In the genomic region with DNA sequence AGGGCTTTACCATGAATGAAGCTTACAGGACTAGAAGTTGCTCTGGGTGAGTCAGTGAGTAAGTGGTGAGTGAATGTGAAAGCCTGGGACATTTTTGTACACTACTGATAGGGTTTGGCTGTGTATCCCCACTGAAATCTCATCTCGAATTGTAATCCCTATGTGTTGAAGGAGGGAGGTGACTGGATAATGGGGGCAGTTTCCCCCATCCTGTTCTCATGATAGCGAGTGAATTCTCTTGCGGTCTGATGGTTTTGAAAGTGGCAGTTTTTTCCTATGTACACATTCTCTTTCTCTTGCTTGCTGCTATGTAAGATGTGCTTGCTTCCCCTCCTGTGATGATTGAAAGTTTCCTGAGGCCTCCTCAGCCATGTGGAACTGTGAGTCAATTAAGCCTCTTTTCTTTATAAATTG, we compare ENCODE assay signal across 8 cellular contexts. TPM values are rescaled to one million over a fixed set of nuclear protein-coding genes. Genes with fewer than 3 reads are reported as not detected.
DNase-seq lines count a peak whose midpoint lies in the region; ATAC-seq and TF ChIP-seq lines count a peak whose summit lies in the region.
"Not testable (repeated sequence)": the region's sequence is repeated elsewhere in the genome, so short reads cannot be mapped to it uniquely, and the experiment has no call there.

No MANE protein-coding gene starts in this region.

- CTCF ChIA-PET in Caco-2 (lab: Charles Lee) = not testable (repeated sequence)

- not testable (repeated sequence) for H3K4me1 Mint-ChIP-seq in Caco-2 (ENCODE audit: low read depth, unreplicated experiment)

- not testable (repeated sequence) for H3K9me3 Mint-ChIP-seq in Caco-2 (ENCODE audit: unreplicated experiment)

- H3K36me3 ChIP-seq in Caco-2 (ENCODE audit: control insufficient read depth, insufficient read depth, low read length) = not testable (repeated sequence)

- intact Hi-C loops in Caco-2 (cut with micrococcal nuclease; ENCODE audit: unreplicated experiment) = not testable (repeated sequence)

- peak; percentile 79 for ATAC-seq in GM19025 (IDR thresholded peaks at IDR 0.05; ENCODE audit: low read depth, unreplicated experiment)
- peak; percentile 73 for ATAC-seq in GM21786 (IDR thresholded peaks at IDR 0.05; ENCODE audit: unreplicated experiment)
- peak; percentile 72 for ATAC-seq in HG03066 (IDR thresholded peaks at IDR 0.05; ENCODE audit: low read depth, unreplicated experiment)

- not testable (repeated sequence) for H3K4me3 ChIP-seq in Caco-2 (ENCODE audit: low read depth, low read length); fibroblast of mammary gland (ENCODE audit: control insufficient read depth, low read depth, low read length)

- POLR2A ChIA-PET in Caco-2 (lab: Charles Lee) = not testable (repeated sequence)

- DNase-seq in Caco-2 = not testable (repeated sequence)
- DNase-seq in LHCN-M2 (ENCODE audit: low read depth) (peak; percentile 10), fibroblast of mammary gland (ENCODE audit: low read depth) (peak; percentile 10)
- DNase-seq in activated T-cell treated with anti-CD3 and anti-CD28 coated beads, Interleukin-2, amount 50 U/mL, for 48 hours = peak; percentile 54 to 55
- peak; percentile 7 to 32 (median 12) for DNase-seq in stimulated activated CD4-positive, alpha-beta T cell treated with anti-CD3 and anti-CD28 coated beads, Interleukin-12 subunit alpha, Interleukin-12 subunit beta, amount 100 ng/mL, for 48 hours (ENCODE audit: low read depth in 2 of 3, low spot score in 1 of 3)

- BruUV-seq in Caco-2 (replicated peaks; lab: Mats Ljungman, UMichigan) = not testable (repeated sequence)

- H3K36me3 Mint-ChIP-seq in Caco-2 (ENCODE audit: insufficient read depth, unreplicated experiment) = peaks cover 46% of the 10 kb centered on the region

- not testable (repeated sequence) for TF ChIP-seq CTCF in Caco-2 (IDR thresholded peaks at IDR 0.05; ENCODE audit: insufficient read depth in 1 of 2, low read depth in 1 of 2, low read length in 1 of 2, severe bottlenecking in 1 of 2, unreplicated experiment in 1 of 2); fibroblast of mammary gland (conservative IDR thresholded peaks at IDR 0.05; ENCODE audit: control insufficient read depth, insufficient read depth, low read depth, low read length)

- not testable (repeated sequence) for H3K4me3 Mint-ChIP-seq in Caco-2 (ENCODE audit: unreplicated experiment)

- H3K27ac Mint-ChIP-seq in Caco-2 (ENCODE audit: unreplicated experiment) = peak overlapping the region; percentile 61

- H3K27me3 Mint-ChIP-seq in Caco-2 (ENCODE audit: insufficient read depth, unreplicated experiment) = not testable (repeated sequence)

- H3K9me3 ChIP-seq in Caco-2 = not testable (repeated sequence)

- H3K4me1 ChIP-seq in Caco-2 = not testable (repeated sequence)

- not testable (repeated sequence) for H3K27me3 ChIP-seq in Caco-2 (replicated peaks; ENCODE audit: control insufficient read depth, insufficient read depth, low read length)

RNA-seq across cellular contexts. Expression of gene MLLT10, which starts 47.4 kb away (rescaled TPM):
- total RNA-seq in Caco-2 (2022) = 84.3 and 85.3 TPM in 2 replicates
- 15.0 and 23.3 TPM in 2 replicates for total RNA-seq in LHCN-M2 (2014; rRNA removed)
- 9.2 TPM for polyA plus RNA-seq in LHCN-M2 (2012)

RNA-seq across cellular contexts. Expression of gene SKIDA1, which starts 55.9 kb away (rescaled TPM):
- 5.7 and 6.3 TPM in 2 replicates for total RNA-seq in Caco-2 (2022)
- 0.13 and 0.63 TPM in 2 replicates for total RNA-seq in LHCN-M2 (2014; rRNA removed)
- 0.09 TPM for polyA plus RNA-seq in LHCN-M2 (2012)
